Comparison of ENCODE assay signal across 8 cellular contexts in the genomic region with DNA sequence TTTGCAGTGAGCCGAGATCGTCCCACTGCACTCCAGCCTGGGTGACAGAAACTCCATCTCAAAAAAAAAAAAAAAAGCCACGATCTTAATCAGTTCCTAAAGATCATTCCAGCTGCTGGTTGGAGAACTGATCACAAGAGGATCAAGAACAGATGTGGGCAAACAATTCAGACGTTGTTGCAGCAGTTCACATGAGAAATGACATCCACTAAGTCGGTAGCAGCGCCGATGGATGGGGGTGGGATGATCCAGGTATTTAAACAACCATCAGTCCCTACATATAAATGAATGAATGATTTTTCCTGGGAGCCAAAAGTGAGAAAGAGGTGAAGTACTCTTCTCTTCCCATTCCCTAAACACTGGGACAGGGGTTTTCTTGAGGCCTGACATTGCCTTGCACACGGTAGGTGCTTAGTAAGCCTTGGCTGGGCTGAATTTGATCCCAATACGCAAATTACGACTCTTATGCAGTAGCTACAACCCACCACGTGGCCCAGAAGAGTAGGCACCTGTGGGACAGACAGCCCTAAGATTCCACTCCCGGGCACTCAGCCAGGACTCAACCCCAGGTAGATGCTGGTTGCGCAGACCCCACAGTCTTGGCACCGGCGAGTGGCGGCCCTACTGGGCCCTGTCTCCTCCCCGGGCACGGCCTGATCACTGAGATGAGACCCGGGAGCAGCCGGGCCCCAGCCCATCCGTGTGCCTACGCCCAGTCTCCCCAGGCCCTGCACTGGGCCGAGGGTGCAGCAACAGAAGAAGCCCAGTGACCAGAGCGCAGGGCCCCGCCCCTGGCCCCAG. TPM values are rescaled to one million over a fixed set of nuclear protein-coding genes. Genes with fewer than 3 reads are reported as not detected.
A peak's percentile ranks its signal among the peaks of the same experiment; 100 is the strongest.
DNase-seq lines count a peak whose midpoint lies in the region; ATAC-seq, FAIRE-seq and TF ChIP-seq lines count a peak whose summit lies in the region.

No MANE protein-coding gene starts in this region.

- peak; percentile 14 for ATAC-seq in HG03439 (IDR thresholded peaks at IDR 0.05; ENCODE audit: unreplicated experiment)

- CTCF ChIA-PET in endothelial cell of umbilical vein (lab: Charles Lee), result interaction anchor here (0.6 to 6.4 kb wide), 12 partner anchors 10 to 119 kb away, joined by 3 to 91 read pairs (median 4); partner anchors contain the start of genes CSAD, IGFBP6, SOAT2 and ZNF740

- peaks cover 11% of the 10 kb centered on the region for H3K79me2 ChIP-seq in endothelial cell of umbilical vein (ENCODE audit: control insufficient read depth, insufficient read depth, low read length)

- no peak for TF ChIP-seq POLR2A in endothelial cell of umbilical vein (IDR thresholded peaks at IDR 0.05; ENCODE audit: low read depth, low read length)

- H3K9me3 Mint-ChIP-seq in T-helper 2 cell treated with Interferon-gamma antibody and Interleukin-4, amounts not matched to agents 5 μg/mL and 100 μg/mL, for 36 hours, result no peaks in the 10 kb centered on the region

- dilution Hi-C loops in endothelial cell of umbilical vein (cut with MboI; ENCODE audit: extremely low pct_ligation_motif_present, low sequenced_read_pairs), result no loop called here

- FAIRE-seq in endothelial cell of umbilical vein (lab: Jason Lieb, UNC), result peak; percentile 59

- H3K4me2 ChIP-seq in endothelial cell of umbilical vein (ENCODE audit: insufficient read depth, low read length), result peak overlapping the region; percentile 91

- H3K9me3 ChIP-seq in endothelial cell of umbilical vein (replicated peaks; ENCODE audit: control insufficient read depth, insufficient read depth, low read length), result no peaks in the 10 kb centered on the region
- no peaks in the 10 kb centered on the region for H3K9me3 ChIP-seq in neutrophil

- no peak for TF ChIP-seq CTCF in endothelial cell of umbilical vein (IDR thresholded peaks at IDR 0.05; ENCODE audit: extremely low read depth in 1 of 2, insufficient read depth in 1 of 2, low read depth in 1 of 2, low read length in 2 of 2)
- TF ChIP-seq CTCF in neutrophil (IDR thresholded peaks at IDR 0.05), result no peak

- H3K4me3 ChIP-seq in endothelial cell of umbilical vein (replicated peaks in 1 of 3; ENCODE audit: insufficient read depth in 1 of 3, low read depth in 1 of 3, low read length in 3 of 3) (peak overlapping the region; percentile 68 to 87 (median 80)), neutrophil (ENCODE audit: low read depth in 1 of 2, low read length in 1 of 2) (peak overlapping the region; percentile 60 to 88)

- peaks cover 0 to 22% of the 10 kb centered on the region in 2 experiments for H3K36me3 ChIP-seq in endothelial cell of umbilical vein (ENCODE audit: control insufficient read depth in 2 of 2, extremely low read depth in 1 of 2, insufficient read depth in 2 of 2, low read length in 2 of 2)
- H3K36me3 ChIP-seq in neutrophil, result peaks cover 33% of the 10 kb centered on the region

- H3K9ac ChIP-seq in endothelial cell of umbilical vein (replicated peaks; ENCODE audit: extremely low read depth, insufficient read depth, low read length), result peak overlapping the region; percentile 81

- no peaks in the 10 kb centered on the region for H3K27me3 Mint-ChIP-seq in T-helper 2 cell treated with Interferon-gamma antibody and Interleukin-4, amounts not matched to agents 5 μg/mL and 100 μg/mL, for 36 hours (ENCODE audit: low read depth)

- H3K27ac Mint-ChIP-seq in T-helper 2 cell treated with Interferon-gamma antibody and Interleukin-4, amounts not matched to agents 5 μg/mL and 100 μg/mL, for 36 hours, result peak overlapping the region; percentile 93

- no peaks in the 10 kb centered on the region for H3K27me3 ChIP-seq in endothelial cell of umbilical vein (ENCODE audit: control insufficient read depth in 2 of 2, insufficient read depth in 2 of 2, low read length in 2 of 2)
- H3K27me3 ChIP-seq in neutrophil, result no peaks in the 10 kb centered on the region

- no peaks in the 10 kb centered on the region for H4K20me1 ChIP-seq in endothelial cell of umbilical vein (replicated peaks; ENCODE audit: control insufficient read depth, extremely low read depth, insufficient read depth, low read length)

- peak; percentile 50 for DNase-seq in stimulated activated CD4-positive, alpha-beta T cell treated with anti-CD3 and anti-CD28 coated beads, Interleukin-4, amount 100 ng/mL, for 24 hours
- DNase-seq in stimulated activated CD4-positive, alpha-beta T cell treated with anti-CD3 and anti-CD28 coated beads, Interleukin-4, amount 100 ng/mL, for 1 hour, result no peak
- DNase-seq in T-helper 2 cell treated with Interferon-gamma antibody and Interleukin-4, amounts not matched to agents 5 μg/mL and 100 μg/mL, for 36 hours (ENCODE audit: low spot score), result no peak
- DNase-seq in endothelial cell of umbilical vein (ENCODE audit: low read depth, low spot score) (no peak), T1000 (lab: John Stamatoyannopoulos, UW) (no peak), mucosa of gallbladder (ENCODE audit: low spot score) (no peak)

- H3K4me1 Mint-ChIP-seq in T-helper 2 cell treated with Interferon-gamma antibody and Interleukin-4, amounts not matched to agents 5 μg/mL and 100 μg/mL, for 36 hours (ENCODE audit: low read depth), result peaks cover 26% of the 10 kb centered on the region

- intact Hi-C loops in endothelial cell of umbilical vein (cut with micrococcal nuclease), result loop anchor here (1.0 to 2.0 kb wide), 3 partner anchors 21 to 102 kb away; partner anchors contain the start of genes CSAD and ZNF740

- H3K27ac ChIP-seq in endothelial cell of umbilical vein (ENCODE audit: insufficient read depth, low read depth, low read length) (peak overlapping the region; percentile 38), neutrophil (peak overlapping the region; percentile 68)

- H3K9me1 ChIP-seq in endothelial cell of umbilical vein (replicated peaks; ENCODE audit: control insufficient read depth, extremely low read depth, insufficient read depth, low read length), result no peaks in the 10 kb centered on the region

- peaks cover 9% of the 10 kb centered on the region for H3K4me1 ChIP-seq in endothelial cell of umbilical vein (ENCODE audit: control insufficient read depth, extremely low read depth, insufficient read depth, low read length)
- H3K4me1 ChIP-seq in neutrophil (ENCODE audit: control insufficient read depth in 1 of 2, insufficient read depth in 1 of 2, low read depth in 1 of 2, low read length in 1 of 2), result peaks cover 24 to 25% of the 10 kb centered on the region in 2 experiments

- H2AFZ ChIP-seq in endothelial cell of umbilical vein (ENCODE audit: low read depth, low read length), result peak overlapping the region; percentile 78

- TSS peak; percentile 42 for BruUV-seq in endothelial cell of umbilical vein (replicated peaks; lab: Mats Ljungman, UMichigan)

- peaks cover 27% of the 10 kb centered on the region for H3K36me3 Mint-ChIP-seq in T-helper 2 cell treated with Interferon-gamma antibody and Interleukin-4, amounts not matched to agents 5 μg/mL and 100 μg/mL, for 36 hours (ENCODE audit: low read depth)

- POLR2A ChIA-PET in endothelial cell of umbilical vein (lab: Charles Lee), result interaction anchor here (0.6 to 1.1 kb wide), 7 partner anchors 10 to 117 kb away, joined by 3 to 5 read pairs (median 3); partner anchors contain the start of genes CSAD and IGFBP6

- peak overlapping the region; percentile 87 for H3K4me3 Mint-ChIP-seq in T-helper 2 cell treated with Interferon-gamma antibody and Interleukin-4, amounts not matched to agents 5 μg/mL and 100 μg/mL, for 36 hours

TF ChIP-seq in endothelial cell of umbilical vein, 7 proteins besides CTCF, POLR2A, EP300 and RAD21 (continues in another document):
- no peak for TF ChIP-seq JUN (IDR thresholded peaks at IDR 0.05; ENCODE audit: borderline replicate concordance, insufficient read depth, insufficient read length, low read depth)

RNA-seq across cellular contexts. Expression of gene SPRYD3, which starts 0.6 kb away (rescaled TPM):
- 31.7 and 39.2 TPM in 2 replicates for total RNA-seq in endothelial cell of umbilical vein
- polyA plus RNA-seq in endothelial cell of umbilical vein, result 38.6 and 39.6 TPM in 2 replicates
- 27.2 and 27.3 TPM in 2 replicates for polyA plus RNA-seq in endothelial cell of umbilical vein (2011; cell fraction: cytosol; rRNA removed)
- polyA plus RNA-seq in endothelial cell of umbilical vein (2011; cell fraction: nucleus; rRNA removed), result 30.9 and 32.1 TPM in 2 replicates
- polyA plus RNA-seq in endothelial cell of umbilical vein (2012), result 27.6 and 35.4 TPM in 2 replicates
- polyA minus RNA-seq in endothelial cell of umbilical vein, result 41.8 and 45.3 TPM in 2 replicates
- 28.4 TPM for polyA minus RNA-seq in endothelial cell of umbilical vein (2011; cell fraction: cytosol; rRNA and poly(A)+ RNA removed)
- polyA minus RNA-seq in endothelial cell of umbilical vein (2011; cell fraction: nucleus; rRNA and poly(A)+ RNA removed), result 13.6 and 18.1 TPM in 2 replicates
- total RNA-seq in mucosa of gallbladder, result 68.4 TPM

RNA-seq across cellular contexts. Expression of gene IGFBP6, which starts 18.8 kb away (rescaled TPM):
- total RNA-seq in endothelial cell of umbilical vein (11.6 and 14.1 TPM in 2 replicates), mucosa of gallbladder (22.8 TPM)
- 18.2 TPM in 2 replicates for polyA plus RNA-seq in endothelial cell of umbilical vein
- 13.8 and 17.0 TPM in 2 replicates for polyA plus RNA-seq in endothelial cell of umbilical vein (2011; cell fraction: cytosol; rRNA removed)
- 4.4 and 4.9 TPM in 2 replicates for polyA plus RNA-seq in endothelial cell of umbilical vein (2011; cell fraction: nucleus; rRNA removed)
- 8.8 and 16.2 TPM in 2 replicates for polyA plus RNA-seq in endothelial cell of umbilical vein (2012)
- 4.0 and 11.3 TPM in 2 replicates for polyA minus RNA-seq in endothelial cell of umbilical vein
- polyA minus RNA-seq in endothelial cell of umbilical vein (2011; cell fraction: cytosol; rRNA and poly(A)+ RNA removed), result 25.2 TPM
- polyA minus RNA-seq in endothelial cell of umbilical vein (2011; cell fraction: nucleus; rRNA and poly(A)+ RNA removed), result 1.4 and 1.6 TPM in 2 replicates

RNA-seq across cellular contexts. Expression of gene SOAT2, which starts 24.7 kb away (rescaled TPM):
- total RNA-seq in endothelial cell of umbilical vein (not detected in 2 replicates), mucosa of gallbladder (0.75 TPM)
- not detected in 2 replicates for polyA plus RNA-seq in endothelial cell of umbilical vein
- polyA plus RNA-seq in endothelial cell of umbilical vein (2011; cell fraction: cytosol; rRNA removed), result not detected in 2 replicates
- not detected in 2 replicates for polyA plus RNA-seq in endothelial cell of umbilical vein (2011; cell fraction: nucleus; rRNA removed)
- not detected in 2 replicates for polyA plus RNA-seq in endothelial cell of umbilical vein (2012)
- polyA minus RNA-seq in endothelial cell of umbilical vein, result not detected in 2 replicates
- polyA minus RNA-seq in endothelial cell of umbilical vein (2011; cell fraction: cytosol; rRNA and poly(A)+ RNA removed), result not detected
- not detected in 2 replicates for polyA minus RNA-seq in endothelial cell of umbilical vein (2011; cell fraction: nucleus; rRNA and poly(A)+ RNA removed)

RNA-seq across cellular contexts. Expression of gene TNS2, which starts 28.8 kb away (rescaled TPM):
- total RNA-seq in endothelial cell of umbilical vein, result 106 and 119 TPM in 2 replicates
- 84.5 and 119 TPM in 2 replicates for polyA plus RNA-seq in endothelial cell of umbilical vein
- polyA plus RNA-seq in endothelial cell of umbilical vein (2011; cell fraction: cytosol; rRNA removed), result 49.3 and 62.6 TPM in 2 replicates
- polyA plus RNA-seq in endothelial cell of umbilical vein (2011; cell fraction: nucleus; rRNA removed), result 356 and 431 TPM in 2 replicates
- 32.4 and 40.1 TPM in 2 replicates for polyA plus RNA-seq in endothelial cell of umbilical vein (2012)
- 104 and 105 TPM in 2 replicates for polyA minus RNA-seq in endothelial cell of umbilical vein
- polyA minus RNA-seq in endothelial cell of umbilical vein (2011; cell fraction: cytosol; rRNA and poly(A)+ RNA removed), result 8.6 TPM
- 163 and 183 TPM in 2 replicates for polyA minus RNA-seq in endothelial cell of umbilical vein (2011; cell fraction: nucleus; rRNA and poly(A)+ RNA removed)
- 124 TPM for total RNA-seq in mucosa of gallbladder
